19 cellular contexts compared by ENCODE assay signal in the genomic region with DNA sequence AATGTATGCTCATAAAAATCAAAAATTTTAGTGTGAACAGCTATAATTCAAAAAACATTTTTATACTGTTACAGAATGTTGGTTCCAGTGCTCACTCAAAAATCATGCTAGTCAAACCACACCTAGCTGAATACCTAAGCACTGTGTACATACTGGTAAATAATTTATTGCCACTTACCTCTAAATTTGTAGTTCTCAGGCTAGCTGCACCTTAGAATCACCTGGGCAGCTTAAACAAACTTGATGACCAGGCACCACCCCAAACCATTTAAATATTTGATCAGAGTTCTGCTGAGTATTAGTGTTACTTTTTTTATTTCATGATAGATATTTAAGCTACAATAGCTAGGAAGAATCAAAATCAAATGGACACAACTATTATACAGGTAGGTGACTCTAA. TPM values are rescaled to one million over a fixed set of nuclear protein-coding genes. Genes with fewer than 3 reads are reported as not detected.
"Had no signal": no experiment of that assay in that cellular context is flagged by ENCODE, and none has a peak within 500 bp of the region (broad histone marks: within the 10 kb centered on the region; RNA-seq: fewer than 3 reads in every experiment).

No MANE protein-coding gene starts in this region.

- DNase-seq: activated CD4-positive, alpha-beta T cell treated with anti-CD3 and anti-CD28 coated beads, Interleukin-2, amount 10 ng/mL, durations not matched to agents 7 days and 5 days; activated CD4-positive, CD25-positive, alpha-beta regulatory T cell; activated CD8-positive, alpha-beta memory T cell treated with anti-CD3 and anti-CD28 coated beads, Interleukin-2, amount 50 U/mL, for 48 hours; activated gamma-delta T cell; activated T-cell treated with anti-CD3 and anti-CD28 coated beads, Interleukin-2, amount 50 U/mL, for 72 hours; amniotic stem cell; caudate nucleus; colonic mucosa; foreskin keratinocyte; left cardiac atrium; natural killer cell; stimulated activated CD4-positive, alpha-beta T cell treated with anti-CD3 and anti-CD28 coated beads, Interleukin-4, amount 100 ng/mL, for 24 hours; stimulated activated CD8-positive, alpha-beta memory T cell treated with anti-CD3 and anti-CD28 coated beads, Interleukin-4, amount 100 ng/mL, for 48 hours; stimulated activated naive CD8-positive, alpha-beta T cell treated with anti-CD3 and anti-CD28 coated beads, Interleukin-15, Interleukin-2, amounts not matched to agents 100 U/mL and 50 U/mL, for 24 hours; SW 1271 had no signal

- H3K27me3 ChIP-seq: colonic mucosa, foreskin keratinocyte, suprapubic skin had no signal

- H3K36me3 ChIP-seq: colonic mucosa, neutrophil, suprapubic skin had no signal

- H3K4me1 ChIP-seq: colonic mucosa, suprapubic skin had no signal

- H3K9me3 ChIP-seq: colonic mucosa, neutrophil, suprapubic skin had no signal

- H3K4me3 ChIP-seq: colonic mucosa, skin epidermis, suprapubic skin had no signal

- ATAC-seq: activated T-cell treated with anti-CD3 and anti-CD28 coated beads, Interleukin-2, amount 50 U/mL, for 72 hours; foreskin keratinocyte; left cardiac atrium; natural killer cell; stimulated activated naive CD8-positive, alpha-beta T cell treated with anti-CD3 and anti-CD28 coated beads, Interleukin-15, Interleukin-2, amounts not matched to agents 100 U/mL and 50 U/mL, for 24 hours had no signal

- H3K27ac ChIP-seq: colonic mucosa, foreskin keratinocyte, neutrophil, skin epidermis, suprapubic skin had no signal

RNA-seq across cellular contexts. Expression of gene TMCO5A, which starts 32.3 kb away (rescaled TPM):
- total RNA-seq: activated CD4-positive, alpha-beta T cell treated with anti-CD3 and anti-CD28 coated beads, Interleukin-2, amount 10 ng/mL, durations not matched to agents 7 days and 5 days; activated T-cell treated with anti-CD3 and anti-CD28 coated beads, Interleukin-2, amount 50 U/mL, for 72 hours; colonic mucosa; foreskin keratinocyte; left cardiac atrium; natural killer cell; suprapubic skin; ureter had no signal
- polyA plus RNA-seq: foreskin keratinocyte had no signal
